21 cellular contexts compared by ENCODE assay signal in the genomic region with DNA sequence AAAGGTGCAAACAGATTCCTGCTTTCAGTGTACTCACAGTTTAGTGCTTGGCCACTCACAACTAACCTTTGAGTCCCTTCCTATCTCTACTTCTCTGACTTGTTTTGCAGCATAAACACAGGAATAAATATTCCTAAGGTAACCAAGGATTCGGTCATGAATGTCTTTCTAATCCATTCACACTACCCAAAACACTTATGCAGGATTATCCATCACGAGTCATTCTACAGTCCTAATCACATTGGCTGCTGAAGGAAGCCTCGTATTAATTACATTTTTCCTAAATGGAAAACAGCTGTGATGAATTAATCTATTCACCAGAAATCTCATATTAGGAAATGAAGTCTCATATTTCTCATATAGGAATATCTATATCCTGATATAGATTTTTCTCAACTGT. TPM values are rescaled to one million over a fixed set of nuclear protein-coding genes. Genes with fewer than 3 reads are reported as not detected.
"Had no signal": no experiment of that assay in that cellular context is flagged by ENCODE, and none has a peak within 500 bp of the region (broad histone marks: within the 10 kb centered on the region; RNA-seq: fewer than 3 reads in every experiment).

No MANE protein-coding gene starts in this region.

- H3K27me3 ChIP-seq: cardiac muscle cell, gastrocnemius medialis, sigmoid colon, stomach, vagina had no signal

- H3K36me3 ChIP-seq: cardiac muscle cell, gastrocnemius medialis, sigmoid colon, stomach, vagina had no signal

- H3K27ac ChIP-seq: cardiac muscle cell, gastrocnemius medialis, sigmoid colon, stomach, vagina had no signal

- ATAC-seq: activated CD8-positive, alpha-beta memory T cell treated with anti-CD3 and anti-CD28 coated beads, Interleukin-2, amount 10 ng/mL, durations not matched to agents 7 days and 5 days; gastrocnemius medialis; left lobe of liver; stimulated activated effector memory CD8-positive, alpha-beta T cell treated with anti-CD3 and anti-CD28 coated beads, Interleukin-12 subunit alpha, Interleukin-12 subunit beta, amount 100 ng/mL, for 72 hours had no signal

- H3K4me3 ChIP-seq: cardiac muscle cell, gastrocnemius medialis, sigmoid colon, stomach, vagina had no signal

- H3K4me1 ChIP-seq: vagina had no signal

- DNase-seq: activated CD4-positive, alpha-beta T cell treated with anti-CD3 and anti-CD28 coated beads, Interleukin-2, amount 50 U/mL, for 4 hours; activated CD8-positive, alpha-beta memory T cell treated with anti-CD3 and anti-CD28 coated beads, Interleukin-2, amount 10 ng/mL, durations not matched to agents 7 days and 5 days; gastrocnemius medialis; head of caudate nucleus; midbrain; nucleus accumbens; posterior cingulate gyrus; sigmoid colon; stimulated activated CD4-positive, alpha-beta T cell treated with anti-CD3 and anti-CD28 coated beads, Interleukin-4, amount 100 ng/mL, for 24 hours; stomach; trophoblast cell had no signal

- H3K9me3 ChIP-seq: gastrocnemius medialis, sigmoid colon, stomach, vagina had no signal

RNA-seq across cellular contexts. Expression of gene NT5C1B, which starts 45.2 kb away (rescaled TPM):
- total RNA-seq: activated CD8-positive, alpha-beta memory T cell treated with anti-CD3 and anti-CD28 coated beads, Interleukin-2, amount 10 ng/mL, durations not matched to agents 7 days and 5 days; cardiac muscle cell; dermis microvascular lymphatic vessel endothelial cell; fibroblast of lung; gastrocnemius medialis; left lobe of liver; lung microvascular endothelial cell; renal cortical epithelial cell; sigmoid colon; stomach; temporal lobe; vagina had no signal
- polyA plus RNA-seq: fibroblast of lung, keratinocyte, sigmoid colon, stomach had no signal
